8 cellular contexts compared by ENCODE assay signal in genomic region chr7:151226875-151227782, GRCh38. TPM values are rescaled to one million over a fixed set of nuclear protein-coding genes. Genes with fewer than 3 reads are reported as not detected.
DNase-seq lines count a peak whose midpoint lies in the region; ATAC-seq and TF ChIP-seq lines count a peak whose summit lies in the region.

Gene ABCF2 (minus strand): TSS chr7:151227205. CDS start chr7:151226458, 747 bp downstream.

- peak within 1 kb of the TSS; percentile 90 for H3K4me3 ChIP-seq in choroid plexus epithelial cell (ENCODE audit: low read depth, low read length)

- H3K9me3 Mint-ChIP-seq in activated CD4-positive, alpha-beta T cell treated with anti-CD3 and anti-CD28 coated beads for 36 hours (ENCODE audit: low read depth) = no peaks in the 10 kb centered on the region

- DNase-seq in Ammon's horn (ENCODE audit: low spot score) (peak; percentile 99), GM19238 (ENCODE audit: insufficient read length, low spot score) (peak; percentile 97), NCI-H524 (lab: John Stamatoyannopoulos, UW) (peak; percentile 98 to 99), choroid plexus epithelial cell (ENCODE audit: low read depth) (peak; percentile 99), kidney glomerular epithelial cell (lab: John Stamatoyannopoulos, UW) (peak; percentile 94)
- DNase-seq in activated CD4-positive, alpha-beta T cell treated with anti-CD3 and anti-CD28 coated beads for 36 hours = peak; percentile 99
- DNase-seq in stimulated activated CD4-positive, alpha-beta T cell treated with anti-CD3 and anti-CD28 coated beads, Interleukin-1b, Interleukin-23, amount 100 ng/mL, for 1 hour (ENCODE audit: low read depth in 2 of 2) = peak; percentile 89 to 97

- CTCF ChIA-PET in activated CD4-positive, alpha-beta T cell treated with anti-CD3 and anti-CD28 coated beads for 36 hours (lab: Charles Lee) = interaction anchor here (0.6 to 7.1 kb wide), 14 partner anchors 10 to 345 kb away, joined by 3 to 49 read pairs (median 3); partner anchors contain the start of gene ABCB8

- H3K36me3 Mint-ChIP-seq in activated CD4-positive, alpha-beta T cell treated with anti-CD3 and anti-CD28 coated beads for 36 hours (ENCODE audit: low read depth) = peaks cover 44% of the 10 kb centered on the region

- intact Hi-C loops in activated CD4-positive, alpha-beta T cell treated with anti-CD3 and anti-CD28 coated beads for 36 hours (cut with DNase I, micrococcal nuclease) = loop anchor here (1.0 to 5.0 kb wide), 13 partner anchors 17 to 1388 kb away; partner anchors contain the start of genes FASTK (in 2 of the 2), ABCB8 (in 1 of the 2), NUB1 (in 1 of the 2) and RHEB (in 1 of the 2)

- H3K27ac Mint-ChIP-seq in activated CD4-positive, alpha-beta T cell treated with anti-CD3 and anti-CD28 coated beads for 36 hours = peak within 1 kb of the TSS; percentile 92

- no peaks in the 10 kb centered on the region for H3K27me3 Mint-ChIP-seq in activated CD4-positive, alpha-beta T cell treated with anti-CD3 and anti-CD28 coated beads for 36 hours

- ATAC-seq in HG03442 (IDR thresholded peaks at IDR 0.05; ENCODE audit: unreplicated experiment) = peak; percentile 99
- peak; percentile 100 for ATAC-seq in activated CD4-positive, alpha-beta T cell treated with anti-CD3 and anti-CD28 coated beads for 36 hours

- H3K4me3 Mint-ChIP-seq in activated CD4-positive, alpha-beta T cell treated with anti-CD3 and anti-CD28 coated beads for 36 hours = peak within 1 kb of the TSS; percentile 92

- POLR2A ChIA-PET in activated CD4-positive, alpha-beta T cell treated with anti-CD3 and anti-CD28 coated beads for 36 hours (lab: Charles Lee) = interaction anchor here (0.8 to 1.0 kb wide), 5 partner anchors 9 to 406 kb away, joined by 3 to 6 read pairs (median 3); partner anchors contain the start of gene NUB1

- TF ChIP-seq CTCF in choroid plexus epithelial cell (conservative IDR thresholded peaks at IDR 0.05; ENCODE audit: low read depth, low read length) = peak; percentile 1

- H3K4me1 Mint-ChIP-seq in activated CD4-positive, alpha-beta T cell treated with anti-CD3 and anti-CD28 coated beads for 36 hours = peaks cover 40% of the 10 kb centered on the region

RNA-seq across cellular contexts. Expression of gene ABCF2, which starts in this region (rescaled TPM):
- total RNA-seq in activated CD4-positive, alpha-beta T cell treated with anti-CD3 and anti-CD28 coated beads for 36 hours = 10 to 100 TPM; 48.4 to 49.0 TPM

Comparison
In these comparisons a context has a peak if more than half of its experiments do, and no peak if none do; other contexts are left out.
1. Peak in every context shown above with its lines: DNase-seq, ATAC-seq and H3K4me3 ChIP-seq.